In the genomic region with DNA sequence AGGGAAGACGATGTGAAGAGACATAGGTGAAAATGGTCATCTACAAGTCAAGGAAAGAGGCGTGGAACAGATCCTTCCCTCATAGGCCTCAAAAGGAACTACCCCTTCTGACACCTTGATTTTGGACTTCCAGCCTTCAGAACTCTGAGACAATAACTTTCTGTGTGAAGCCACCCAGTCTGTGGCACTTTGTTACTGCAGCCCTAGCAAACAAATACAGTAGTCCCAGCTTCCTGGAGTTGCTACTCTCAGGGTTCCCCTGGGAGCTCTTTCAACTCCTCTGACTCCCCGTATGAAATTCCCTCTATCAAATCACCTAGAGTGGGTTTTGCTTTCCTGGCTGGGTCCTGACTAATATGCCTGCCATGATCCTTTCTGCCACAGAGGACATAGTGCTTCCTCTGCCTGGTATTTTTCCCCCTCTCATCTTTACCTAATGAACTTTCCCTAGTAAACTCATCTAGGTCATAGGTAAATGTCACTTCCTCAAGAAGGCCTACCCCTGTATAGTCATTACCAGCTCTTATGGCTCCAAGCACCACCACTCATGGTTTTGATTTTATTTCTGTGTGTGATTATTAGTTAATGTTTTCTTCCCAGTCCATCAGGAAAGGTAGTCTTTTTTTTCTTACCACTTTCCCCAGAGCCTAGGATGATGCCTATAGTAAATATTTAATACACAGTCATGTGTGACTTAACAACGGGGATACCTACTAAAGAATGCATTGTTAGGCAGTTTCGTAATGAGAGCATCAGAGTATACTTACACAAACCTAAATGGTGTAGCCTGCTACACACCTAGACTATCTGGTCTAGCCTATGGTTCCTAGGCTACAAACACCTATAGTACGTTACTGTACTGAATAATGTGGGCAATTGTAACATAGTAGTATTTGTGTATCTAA, we compare ENCODE assay signal across 1 cellular context.
TF ChIP-seq lines count a peak whose summit lies in the region.

No MANE protein-coding gene starts in this region.

TF ChIP-seq in GM12878, 131 proteins besides CTCF, POLR2A, EP300 and RAD21:
- no peak for TF ChIP-seq DPF2 (IDR thresholded peaks at IDR 0.05)
